Comparison of ENCODE assay signal across 8 cellular contexts in genomic region chrX:103175944-103176753, GRCh38. TPM values are rescaled to one million over a fixed set of nuclear protein-coding genes. Genes with fewer than 3 reads are reported as not detected.
DNase-seq lines count a peak whose midpoint lies in the region; ATAC-seq and TF ChIP-seq lines count a peak whose summit lies in the region.

No MANE protein-coding gene starts in this region.

- no peak overlapping the region for H3K27ac ChIP-seq in colonic mucosa

- no peaks in the 10 kb centered on the region for H3K36me3 Mint-ChIP-seq in activated CD4-positive, alpha-beta T cell treated with anti-CD3 and anti-CD28 coated beads, Interleukin-2, amount 10 ng/mL, durations not matched to agents 24 days and 14 days (ENCODE audit: low read depth)

- H3K27me3 ChIP-seq in H7 (ENCODE audit: control insufficient read depth, insufficient read depth, low read length) (peaks cover 9% of the 10 kb centered on the region), colonic mucosa (no peaks in the 10 kb centered on the region)

- H3K36me3 ChIP-seq in H7 (replicated peaks; ENCODE audit: control insufficient read depth, insufficient read depth, low read length) (no peaks in the 10 kb centered on the region), colonic mucosa (no peaks in the 10 kb centered on the region)

- no peaks in the 10 kb centered on the region for H3K9me3 Mint-ChIP-seq in activated CD4-positive, alpha-beta T cell treated with anti-CD3 and anti-CD28 coated beads, Interleukin-2, amount 10 ng/mL, durations not matched to agents 24 days and 14 days

- H3K4me3 ChIP-seq in H7 (ENCODE audit: insufficient read depth, low read depth, low read length) (no peak overlapping the region), colonic mucosa (no peak overlapping the region), lower leg skin (ENCODE audit: low read depth, poor library complexity, severe bottlenecking) (no peak overlapping the region)

- 21 to 41% methylated on average over 11 of the region's 11 CpGs for WGBS in lower leg skin, 2 donors

- peak overlapping the region; percentile 57 for H3K4me3 Mint-ChIP-seq in activated CD4-positive, alpha-beta T cell treated with anti-CD3 and anti-CD28 coated beads, Interleukin-2, amount 10 ng/mL, durations not matched to agents 24 days and 14 days

- H3K27ac Mint-ChIP-seq in activated CD4-positive, alpha-beta T cell treated with anti-CD3 and anti-CD28 coated beads, Interleukin-2, amount 10 ng/mL, durations not matched to agents 24 days and 14 days, result no peak overlapping the region

- H3K27me3 Mint-ChIP-seq in activated CD4-positive, alpha-beta T cell treated with anti-CD3 and anti-CD28 coated beads, Interleukin-2, amount 10 ng/mL, durations not matched to agents 24 days and 14 days, result peaks cover 8% of the 10 kb centered on the region

- ATAC-seq in HG02973 (IDR thresholded peaks at IDR 0.05; ENCODE audit: unreplicated experiment), result no peak

- DNase-seq in EL (peak; percentile 53), H7 (peak; percentile 58), NCI-H1930 (lab: John Stamatoyannopoulos, UW) (peak; percentile 3 to 14), colonic mucosa (peak; percentile 62), lower leg skin (ENCODE audit: low spot score in 2 of 2) (peak; percentile 31 to 92)
- peak; percentile 81 for DNase-seq in activated CD4-positive, alpha-beta T cell treated with anti-CD3 and anti-CD28 coated beads, Interleukin-2, amount 10 ng/mL, durations not matched to agents 24 days and 14 days
- peak; percentile 33 for DNase-seq in stimulated activated CD8-positive, alpha-beta memory T cell treated with anti-CD3 and anti-CD28 coated beads, Interleukin-15, amount 100 ng/mL, for 24 hours (ENCODE audit: low read depth)

- H3K4me1 Mint-ChIP-seq in activated CD4-positive, alpha-beta T cell treated with anti-CD3 and anti-CD28 coated beads, Interleukin-2, amount 10 ng/mL, durations not matched to agents 24 days and 14 days, result peaks cover 3% of the 10 kb centered on the region

- intact Hi-C loops in activated CD4-positive, alpha-beta T cell treated with anti-CD3 and anti-CD28 coated beads, Interleukin-2, amount 10 ng/mL, durations not matched to agents 24 days and 14 days (cut with micrococcal nuclease), result loop anchor here (1.0 kb wide), 1 partner anchor 225 kb away; no protein-coding TSS in a partner anchor
- intact Hi-C loops in colonic mucosa (cut with DNase I), result loop anchor here (10.0 kb wide), 1 partner anchor 231 kb away; no protein-coding TSS in a partner anchor
- intact Hi-C loops in lower leg skin (cut with DNase I; ENCODE audit: low total_unique reads), result no loop called here

- no peaks in the 10 kb centered on the region for H3K9me3 ChIP-seq in colonic mucosa

- no peaks in the 10 kb centered on the region for H3K4me1 ChIP-seq in colonic mucosa

- no peak overlapping the region for H3K9ac ChIP-seq in colonic mucosa (ENCODE audit: low read depth in 2 of 2, low read length in 2 of 2)

- no peak for TF ChIP-seq POLR2A in lower leg skin (IDR thresholded peaks at IDR 0.05)

- peak; percentile 67 for TF ChIP-seq CTCF in colonic mucosa (IDR thresholded peaks at IDR 0.05)
- no peak for TF ChIP-seq CTCF in lower leg skin (IDR thresholded peaks at IDR 0.05)

RNA-seq across cellular contexts. Expression of gene BEX4, which starts 38.8 kb away (rescaled TPM):
- 79.2 and 89.6 TPM in 2 replicates for total RNA-seq in H7 (2014; rRNA removed; shearing (Covaris generic))
- 4.2 and 5.9 TPM in 2 replicates for total RNA-seq in activated CD4-positive, alpha-beta T cell treated with anti-CD3 and anti-CD28 coated beads, Interleukin-2, amount 10 ng/mL, durations not matched to agents 24 days and 14 days
- total RNA-seq in colonic mucosa, result 10 to 100 TPM in 1 of 2 donors, 1 to 10 TPM in 1; 7.6 to 16.4 TPM
- total RNA-seq in lower leg skin, result 10 to 100 TPM; 15.1 to 32.9 (median 25.7) TPM

Comparison
In these comparisons a context has a peak if more than half of its experiments do, and no peak if none do; other contexts are left out.
1. DNase-seq: peak in every context shown above with its lines; median percentile 81 in activated CD4-positive, alpha-beta T cell treated with anti-CD3 and anti-CD28 coated beads, Interleukin-2, amount 10 ng/mL, durations not matched to agents 24 days and 14 days; 62 in colonic mucosa; 62 in lower leg skin; 58 in H7; 53 in EL; 33 in stimulated activated CD8-positive, alpha-beta memory T cell treated with anti-CD3 and anti-CD28 coated beads, Interleukin-15, amount 100 ng/mL, for 24 hours; 8 in NCI-H1930.